1 cellular context compared by ENCODE assay signal in the genomic region with DNA sequence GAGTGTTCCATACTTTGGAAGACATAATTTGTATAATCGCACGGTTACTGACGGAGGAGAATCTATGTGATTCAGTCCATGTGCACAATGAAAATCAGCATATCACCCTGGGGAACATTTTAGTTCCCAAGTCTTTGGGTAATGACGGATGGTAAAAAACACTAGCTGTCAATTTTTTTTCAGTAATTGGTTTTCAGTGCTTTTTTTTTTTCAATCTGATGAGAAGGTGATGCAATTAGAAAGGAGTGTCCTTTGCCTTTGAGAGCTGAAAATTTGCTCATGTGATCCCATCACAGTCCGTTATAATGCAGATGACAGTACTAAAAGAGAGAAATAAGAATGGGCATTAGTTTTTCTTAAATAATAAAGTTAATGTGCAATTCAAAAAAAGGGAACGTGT.
TF ChIP-seq lines count a peak whose summit lies in the region.

No MANE protein-coding gene starts in this region.

TF ChIP-seq in neural cell, 6 proteins besides CTCF, POLR2A, EP300 and RAD21 (continued from another document):
- TF ChIP-seq, protein P1, sequence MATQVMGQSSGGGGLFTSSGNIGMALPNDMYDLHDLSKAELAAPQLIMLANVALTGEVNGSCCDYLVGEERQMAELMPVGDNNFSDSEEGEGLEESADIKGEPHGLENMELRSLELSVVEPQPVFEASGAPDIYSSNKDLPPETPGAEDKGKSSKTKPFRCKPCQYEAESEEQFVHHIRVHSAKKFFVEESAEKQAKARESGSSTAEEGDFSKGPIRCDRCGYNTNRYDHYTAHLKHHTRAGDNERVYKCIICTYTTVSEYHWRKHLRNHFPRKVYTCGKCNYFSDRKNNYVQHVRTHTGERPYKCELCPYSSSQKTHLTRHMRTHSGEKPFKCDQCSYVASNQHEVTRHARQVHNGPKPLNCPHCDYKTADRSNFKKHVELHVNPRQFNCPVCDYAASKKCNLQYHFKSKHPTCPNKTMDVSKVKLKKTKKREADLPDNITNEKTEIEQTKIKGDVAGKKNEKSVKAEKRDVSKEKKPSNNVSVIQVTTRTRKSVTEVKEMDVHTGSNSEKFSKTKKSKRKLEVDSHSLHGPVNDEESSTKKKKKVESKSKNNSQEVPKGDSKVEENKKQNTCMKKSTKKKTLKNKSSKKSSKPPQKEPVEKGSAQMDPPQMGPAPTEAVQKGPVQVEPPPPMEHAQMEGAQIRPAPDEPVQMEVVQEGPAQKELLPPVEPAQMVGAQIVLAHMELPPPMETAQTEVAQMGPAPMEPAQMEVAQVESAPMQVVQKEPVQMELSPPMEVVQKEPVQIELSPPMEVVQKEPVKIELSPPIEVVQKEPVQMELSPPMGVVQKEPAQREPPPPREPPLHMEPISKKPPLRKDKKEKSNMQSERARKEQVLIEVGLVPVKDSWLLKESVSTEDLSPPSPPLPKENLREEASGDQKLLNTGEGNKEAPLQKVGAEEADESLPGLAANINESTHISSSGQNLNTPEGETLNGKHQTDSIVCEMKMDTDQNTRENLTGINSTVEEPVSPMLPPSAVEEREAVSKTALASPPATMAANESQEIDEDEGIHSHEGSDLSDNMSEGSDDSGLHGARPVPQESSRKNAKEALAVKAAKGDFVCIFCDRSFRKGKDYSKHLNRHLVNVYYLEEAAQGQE (IDR thresholded peaks at IDR 0.05; ENCODE audit: borderline replicate concordance) = no peak
